1 cellular context compared by ENCODE assay signal in the genomic region with DNA sequence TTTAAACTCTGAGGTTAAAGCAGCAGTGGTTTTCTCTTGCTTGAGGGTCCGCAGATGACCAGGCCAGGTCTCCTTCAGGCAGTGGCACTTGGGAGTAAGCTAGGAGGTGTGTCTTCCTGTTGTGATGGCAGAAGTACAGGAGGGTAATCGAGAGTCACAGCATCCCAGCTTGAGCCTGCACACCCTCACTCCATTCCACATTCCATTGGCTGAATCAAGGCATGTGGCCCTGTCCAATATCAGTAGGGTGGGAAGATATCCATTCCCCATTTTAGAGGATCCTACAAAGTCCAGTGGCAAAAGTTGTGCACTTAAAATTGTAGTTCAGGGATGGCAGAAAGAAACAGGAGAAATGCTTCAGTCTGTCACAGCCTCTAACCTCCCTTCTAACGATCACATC.
TF ChIP-seq lines count a peak whose summit lies in the region.

No MANE protein-coding gene starts in this region.

TF ChIP-seq in SK-N-SH, 30 proteins besides CTCF, POLR2A, EP300 and RAD21 (continued from another document):
- TF ChIP-seq TEAD4 (IDR thresholded peaks at IDR 0.05; ENCODE audit: borderline replicate concordance, insufficient read depth) = no peak
- no peak for TF ChIP-seq FOXJ3 (CRISPR knock-in tag; IDR thresholded peaks at IDR 0.05)
- TF ChIP-seq RCOR1 (IDR thresholded peaks at IDR 0.05; ENCODE audit: low read length) = no peak
